In the genomic region with DNA sequence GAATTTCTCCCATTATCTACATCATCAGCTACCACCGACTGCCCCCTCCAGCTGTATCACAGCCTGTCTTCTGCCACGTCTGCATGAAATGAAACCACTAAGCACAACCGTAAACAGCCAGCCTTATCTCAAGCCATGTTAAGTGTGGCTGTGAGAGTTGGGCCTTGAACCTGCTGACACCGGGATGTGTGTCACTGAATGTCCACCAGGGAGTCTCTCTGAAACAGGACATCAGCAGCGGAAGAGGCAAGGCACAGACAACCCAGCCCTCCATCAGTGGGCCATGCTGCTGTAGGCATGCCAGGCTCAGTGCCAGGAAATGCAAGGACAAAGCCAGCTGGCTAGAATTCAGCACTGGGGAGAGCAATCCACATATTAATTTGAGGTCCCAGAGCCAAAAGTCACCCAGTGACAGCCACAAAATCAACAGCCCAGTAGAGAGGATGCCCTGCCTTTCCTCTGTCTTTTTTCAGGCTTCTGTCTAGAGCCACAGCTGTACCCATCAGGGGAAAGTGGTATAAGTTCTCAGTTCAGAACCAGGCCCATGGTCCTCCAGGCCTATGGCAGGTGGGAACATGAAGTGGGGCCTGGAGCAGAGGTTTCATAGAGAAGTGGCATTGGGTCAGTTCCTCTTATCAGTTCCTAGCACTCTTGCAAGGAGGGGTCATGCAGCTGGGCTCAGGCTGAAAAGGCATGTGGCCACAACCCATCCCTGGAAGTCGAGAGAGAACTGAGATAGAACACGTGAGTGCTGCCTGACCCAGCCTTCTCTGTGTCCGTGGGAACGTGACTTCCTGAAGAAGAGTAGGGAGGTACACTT, we compare ENCODE assay signal across 1 cellular context.
TF ChIP-seq lines count a peak whose summit lies in the region.

No MANE protein-coding gene starts in this region.

TF ChIP-seq in K562, 482 proteins besides CTCF, POLR2A, EP300 and RAD21 (continued from another document and continues in another):
- TF ChIP-seq, protein P1, sequence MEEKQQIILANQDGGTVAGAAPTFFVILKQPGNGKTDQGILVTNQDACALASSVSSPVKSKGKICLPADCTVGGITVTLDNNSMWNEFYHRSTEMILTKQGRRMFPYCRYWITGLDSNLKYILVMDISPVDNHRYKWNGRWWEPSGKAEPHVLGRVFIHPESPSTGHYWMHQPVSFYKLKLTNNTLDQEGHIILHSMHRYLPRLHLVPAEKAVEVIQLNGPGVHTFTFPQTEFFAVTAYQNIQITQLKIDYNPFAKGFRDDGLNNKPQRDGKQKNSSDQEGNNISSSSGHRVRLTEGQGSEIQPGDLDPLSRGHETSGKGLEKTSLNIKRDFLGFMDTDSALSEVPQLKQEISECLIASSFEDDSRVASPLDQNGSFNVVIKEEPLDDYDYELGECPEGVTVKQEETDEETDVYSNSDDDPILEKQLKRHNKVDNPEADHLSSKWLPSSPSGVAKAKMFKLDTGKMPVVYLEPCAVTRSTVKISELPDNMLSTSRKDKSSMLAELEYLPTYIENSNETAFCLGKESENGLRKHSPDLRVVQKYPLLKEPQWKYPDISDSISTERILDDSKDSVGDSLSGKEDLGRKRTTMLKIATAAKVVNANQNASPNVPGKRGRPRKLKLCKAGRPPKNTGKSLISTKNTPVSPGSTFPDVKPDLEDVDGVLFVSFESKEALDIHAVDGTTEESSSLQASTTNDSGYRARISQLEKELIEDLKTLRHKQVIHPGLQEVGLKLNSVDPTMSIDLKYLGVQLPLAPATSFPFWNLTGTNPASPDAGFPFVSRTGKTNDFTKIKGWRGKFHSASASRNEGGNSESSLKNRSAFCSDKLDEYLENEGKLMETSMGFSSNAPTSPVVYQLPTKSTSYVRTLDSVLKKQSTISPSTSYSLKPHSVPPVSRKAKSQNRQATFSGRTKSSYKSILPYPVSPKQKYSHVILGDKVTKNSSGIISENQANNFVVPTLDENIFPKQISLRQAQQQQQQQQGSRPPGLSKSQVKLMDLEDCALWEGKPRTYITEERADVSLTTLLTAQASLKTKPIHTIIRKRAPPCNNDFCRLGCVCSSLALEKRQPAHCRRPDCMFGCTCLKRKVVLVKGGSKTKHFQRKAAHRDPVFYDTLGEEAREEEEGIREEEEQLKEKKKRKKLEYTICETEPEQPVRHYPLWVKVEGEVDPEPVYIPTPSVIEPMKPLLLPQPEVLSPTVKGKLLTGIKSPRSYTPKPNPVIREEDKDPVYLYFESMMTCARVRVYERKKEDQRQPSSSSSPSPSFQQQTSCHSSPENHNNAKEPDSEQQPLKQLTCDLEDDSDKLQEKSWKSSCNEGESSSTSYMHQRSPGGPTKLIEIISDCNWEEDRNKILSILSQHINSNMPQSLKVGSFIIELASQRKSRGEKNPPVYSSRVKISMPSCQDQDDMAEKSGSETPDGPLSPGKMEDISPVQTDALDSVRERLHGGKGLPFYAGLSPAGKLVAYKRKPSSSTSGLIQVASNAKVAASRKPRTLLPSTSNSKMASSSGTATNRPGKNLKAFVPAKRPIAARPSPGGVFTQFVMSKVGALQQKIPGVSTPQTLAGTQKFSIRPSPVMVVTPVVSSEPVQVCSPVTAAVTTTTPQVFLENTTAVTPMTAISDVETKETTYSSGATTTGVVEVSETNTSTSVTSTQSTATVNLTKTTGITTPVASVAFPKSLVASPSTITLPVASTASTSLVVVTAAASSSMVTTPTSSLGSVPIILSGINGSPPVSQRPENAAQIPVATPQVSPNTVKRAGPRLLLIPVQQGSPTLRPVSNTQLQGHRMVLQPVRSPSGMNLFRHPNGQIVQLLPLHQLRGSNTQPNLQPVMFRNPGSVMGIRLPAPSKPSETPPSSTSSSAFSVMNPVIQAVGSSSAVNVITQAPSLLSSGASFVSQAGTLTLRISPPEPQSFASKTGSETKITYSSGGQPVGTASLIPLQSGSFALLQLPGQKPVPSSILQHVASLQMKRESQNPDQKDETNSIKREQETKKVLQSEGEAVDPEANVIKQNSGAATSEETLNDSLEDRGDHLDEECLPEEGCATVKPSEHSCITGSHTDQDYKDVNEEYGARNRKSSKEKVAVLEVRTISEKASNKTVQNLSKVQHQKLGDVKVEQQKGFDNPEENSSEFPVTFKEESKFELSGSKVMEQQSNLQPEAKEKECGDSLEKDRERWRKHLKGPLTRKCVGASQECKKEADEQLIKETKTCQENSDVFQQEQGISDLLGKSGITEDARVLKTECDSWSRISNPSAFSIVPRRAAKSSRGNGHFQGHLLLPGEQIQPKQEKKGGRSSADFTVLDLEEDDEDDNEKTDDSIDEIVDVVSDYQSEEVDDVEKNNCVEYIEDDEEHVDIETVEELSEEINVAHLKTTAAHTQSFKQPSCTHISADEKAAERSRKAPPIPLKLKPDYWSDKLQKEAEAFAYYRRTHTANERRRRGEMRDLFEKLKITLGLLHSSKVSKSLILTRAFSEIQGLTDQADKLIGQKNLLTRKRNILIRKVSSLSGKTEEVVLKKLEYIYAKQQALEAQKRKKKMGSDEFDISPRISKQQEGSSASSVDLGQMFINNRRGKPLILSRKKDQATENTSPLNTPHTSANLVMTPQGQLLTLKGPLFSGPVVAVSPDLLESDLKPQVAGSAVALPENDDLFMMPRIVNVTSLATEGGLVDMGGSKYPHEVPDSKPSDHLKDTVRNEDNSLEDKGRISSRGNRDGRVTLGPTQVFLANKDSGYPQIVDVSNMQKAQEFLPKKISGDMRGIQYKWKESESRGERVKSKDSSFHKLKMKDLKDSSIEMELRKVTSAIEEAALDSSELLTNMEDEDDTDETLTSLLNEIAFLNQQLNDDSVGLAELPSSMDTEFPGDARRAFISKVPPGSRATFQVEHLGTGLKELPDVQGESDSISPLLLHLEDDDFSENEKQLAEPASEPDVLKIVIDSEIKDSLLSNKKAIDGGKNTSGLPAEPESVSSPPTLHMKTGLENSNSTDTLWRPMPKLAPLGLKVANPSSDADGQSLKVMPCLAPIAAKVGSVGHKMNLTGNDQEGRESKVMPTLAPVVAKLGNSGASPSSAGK (IDR thresholded peaks at IDR 0.05) = peak; percentile 82
- no peak for TF ChIP-seq HNRNPH1 (optimal IDR thresholded peaks at IDR 0.05; ENCODE audit: low read depth, low read length)
- no peak for TF ChIP-seq NR0B1 (IDR thresholded peaks at IDR 0.05; ENCODE audit: partially characterized antibody)
- TF ChIP-seq ZNF280B (CRISPR knock-in tag; IDR thresholded peaks at IDR 0.05) = no peak
- TF ChIP-seq MYNN (IDR thresholded peaks at IDR 0.05) = 0 out of 2 replicates have a peak, but pooled peaks have one; percentile 10
- no peak for TF ChIP-seq MYNN (CRISPR knock-in tag; IDR thresholded peaks at IDR 0.05)
- peak in 1 of 2 experiments; percentile 66; a peak in 2 of 4 replicates for TF ChIP-seq TRIM24 (IDR thresholded peaks at IDR 0.05)
- no peak for TF ChIP-seq FUS (optimal IDR thresholded peaks at IDR 0.05; ENCODE audit: low read depth, low read length)
- no peak for TF ChIP-seq ZBTB17 (CRISPR knock-in tag; IDR thresholded peaks at IDR 0.05)
- TF ChIP-seq HNRNPK (IDR thresholded peaks at IDR 0.05; ENCODE audit: low read depth, low read length, poor library complexity, severe bottlenecking) = no peak
- TF ChIP-seq NFIX (CRISPR knock-in tag; IDR thresholded peaks at IDR 0.05; ENCODE audit: low read depth) = no peak
- 0 out of 4 replicates have a peak, but pooled peaks of 1 of the 2 experiments have one; percentile 23 for TF ChIP-seq MLX (CRISPR knock-in tag; conservative IDR thresholded peaks at IDR 0.05)
- TF ChIP-seq SNRNP70 (optimal IDR thresholded peaks at IDR 0.05; ENCODE audit: low read depth, low read length) = no peak
- no peak for TF ChIP-seq ZNF444 (CRISPR knock-in tag; IDR thresholded peaks at IDR 0.05)
- no peak for TF ChIP-seq E2F3 (CRISPR knock-in tag; IDR thresholded peaks at IDR 0.05)
- no peak for TF ChIP-seq SUPT5H (IDR thresholded peaks at IDR 0.05)
- TF ChIP-seq GATAD2A (IDR thresholded peaks at IDR 0.05) = no peak
- TF ChIP-seq ZNF354B (CRISPR knock-in tag; IDR thresholded peaks at IDR 0.05) = no peak
- TF ChIP-seq JUNB (CRISPR knock-in tag; conservative IDR thresholded peaks at IDR 0.05) = no peak
- TF ChIP-seq MXI1 (IDR thresholded peaks at IDR 0.05; ENCODE audit: low read depth, low read length) = no peak
- TF ChIP-seq ZNF407 (IDR thresholded peaks at IDR 0.05; ENCODE audit: low read depth) = no peak
- no peak for TF ChIP-seq ZKSCAN3 (CRISPR knock-in tag; IDR thresholded peaks at IDR 0.05)
- TF ChIP-seq ZNF280A (IDR thresholded peaks at IDR 0.05; ENCODE audit: low read depth, partially characterized antibody) = no peak
- no peak for TF ChIP-seq SMARCC2 (IDR thresholded peaks at IDR 0.05; ENCODE audit: low read depth)
- 0 out of 3 replicates have a peak, but pooled peaks of 1 of the 2 experiments have one; percentile 14 for TF ChIP-seq CBX3 (IDR thresholded peaks at IDR 0.05; ENCODE audit: borderline replicate concordance in 1 of 2, low read length in 2 of 2)
